12 cellular contexts compared by ENCODE assay signal in genomic region chr1:37557402-37557801, GRCh38. TPM values are rescaled to one million over a fixed set of nuclear protein-coding genes. Genes with fewer than 3 reads are reported as not detected.
DNase-seq lines count a peak whose midpoint lies in the region; ATAC-seq and TF ChIP-seq lines count a peak whose summit lies in the region.
"Had no signal": no experiment of that assay in that cellular context is flagged by ENCODE, and none has a peak within 500 bp of the region (broad histone marks: within the 10 kb centered on the region; RNA-seq: fewer than 3 reads in every experiment).

No MANE protein-coding gene starts in this region.

- peak overlapping the region; percentile 99 for H3K27ac Mint-ChIP-seq in neural crest cell (ENCODE audit: unreplicated experiment)
- H3K27ac Mint-ChIP-seq: stimulated activated naive CD8-positive, alpha-beta T cell treated with anti-CD3 and anti-CD28 coated beads, Interleukin-15, Interleukin-2, amounts not matched to agents 100 ng/mL and 50 ng/mL, for 24 hours had no signal

- peaks cover 12% of the 10 kb centered on the region for H3K36me3 Mint-ChIP-seq in neural crest cell (ENCODE audit: low read depth)

- peaks cover 17% of the 10 kb centered on the region for H3K79me2 ChIP-seq in fibroblast of lung (ENCODE audit: control insufficient read depth, insufficient read depth, low read length)

- H3K9me3 Mint-ChIP-seq in neural crest cell, result no peaks in the 10 kb centered on the region
- H3K9me3 Mint-ChIP-seq: stimulated activated naive CD8-positive, alpha-beta T cell treated with anti-CD3 and anti-CD28 coated beads, Interleukin-15, Interleukin-2, amounts not matched to agents 100 ng/mL and 50 ng/mL, for 24 hours had no signal

- H2AFZ ChIP-seq in fibroblast of lung (ENCODE audit: low read length), result peak overlapping the region; percentile 59

- no peak for TF ChIP-seq POLR2A in heart left ventricle (IDR thresholded peaks at IDR 0.05)
- no peak for TF ChIP-seq POLR2A in uterus (IDR thresholded peaks at IDR 0.05)

- DNase-seq in heart left ventricle (no peak), Right ventricle myocardium inferior (ENCODE audit: missing footprints) (no peak), fibroblast of lung (ENCODE audit: low read depth in 2 of 2) (no peak), neural crest cell (ENCODE audit: low read depth, low spot score) (no peak), uterus (no peak), NCI-H226 (no peak)
- no peak for DNase-seq in stimulated activated CD4-positive, alpha-beta T cell treated with anti-CD3 and anti-CD28 coated beads, Interleukin-15, amount 100 ng/mL, for 24 hours
- DNase-seq in stimulated activated naive CD4-positive, alpha-beta T cell treated with Interleukin-2 at 50 U/mL for 16 hours (lab: John Stamatoyannopoulos, UW), result no peak
- DNase-seq: MV-4-11 had no signal

- peaks cover 38% of the 10 kb centered on the region for H3K4me1 Mint-ChIP-seq in neural crest cell

- H3K36me3 ChIP-seq in heart left ventricle (peaks cover 0 to 11% (median 2%) of the 10 kb centered on the region in 9 donors), fibroblast of lung (ENCODE audit: control insufficient read depth, insufficient read depth, low read length) (peaks cover 5% of the 10 kb centered on the region), uterus (no peaks in the 10 kb centered on the region)

- no peaks in the 10 kb centered on the region for H3K27me3 Mint-ChIP-seq in neural crest cell (ENCODE audit: low read depth)
- H3K27me3 Mint-ChIP-seq: stimulated activated naive CD8-positive, alpha-beta T cell treated with anti-CD3 and anti-CD28 coated beads, Interleukin-15, Interleukin-2, amounts not matched to agents 100 ng/mL and 50 ng/mL, for 24 hours had no signal

- H3K4me2 ChIP-seq in fibroblast of lung (ENCODE audit: extremely low read depth, insufficient read depth, low read length), result peak overlapping the region; percentile 84

- H3K27me3 ChIP-seq in heart left ventricle (no peaks in the 10 kb centered on the region), fibroblast of lung (ENCODE audit: control insufficient read depth, insufficient read depth, low read length) (no peaks in the 10 kb centered on the region), uterus (no peaks in the 10 kb centered on the region)

- ATAC-seq in heart left ventricle (no peak), Right ventricle myocardium inferior (no peak)

- peak overlapping the region; percentile 97 for H3K4me3 Mint-ChIP-seq in neural crest cell
- H3K4me3 Mint-ChIP-seq: stimulated activated naive CD8-positive, alpha-beta T cell treated with anti-CD3 and anti-CD28 coated beads, Interleukin-15, Interleukin-2, amounts not matched to agents 100 ng/mL and 50 ng/mL, for 24 hours had no signal

- H3K27ac ChIP-seq in heart left ventricle (peak overlapping the region in 5 of 12 donors; percentile 28 to 75 (median 67)), fibroblast of lung (ENCODE audit: insufficient read depth, low read length) (peak overlapping the region; percentile 62), uterus (peak overlapping the region in 1 of 2 donors; percentile 79)

- TF ChIP-seq CTCF in heart left ventricle (IDR thresholded peaks at IDR 0.05) (no peak), fibroblast of lung (conservative IDR thresholded peaks at IDR 0.05 in 1 of 2, IDR thresholded peaks at IDR 0.05 in 1 of 2; ENCODE audit: low read depth in 1 of 2, low read length in 2 of 2) (no peak), neural crest cell (conservative IDR thresholded peaks at IDR 0.05) (no peak), uterus (IDR thresholded peaks at IDR 0.05) (no peak)

- H3K4me1 ChIP-seq in heart left ventricle (peaks cover 6 to 31% (median 23%) of the 10 kb centered on the region in 12 donors), fibroblast of lung (ENCODE audit: control insufficient read depth, extremely low read depth, insufficient read depth, low read length) (peaks cover 17% of the 10 kb centered on the region), uterus (peaks cover 3 to 8% of the 10 kb centered on the region in 2 donors)

- 71 to 89% (median 79%) methylated on average over 3 of the region's 3 CpGs for WGBS in heart left ventricle, 4 donors

- H4K20me1 ChIP-seq in fibroblast of lung (ENCODE audit: control insufficient read depth, extremely low read depth, insufficient read depth, low read length), result no peaks in the 10 kb centered on the region

- H3K9ac ChIP-seq in fibroblast of lung (ENCODE audit: insufficient read depth, low read length), result no peak overlapping the region

- H3K4me3 ChIP-seq in heart left ventricle, result peak overlapping the region in 7 of 12 donors; percentile 37 to 60 (median 43)
- peak overlapping the region; percentile 22 to 81 (median 46) for H3K4me3 ChIP-seq in fibroblast of lung (replicated peaks in 1 of 4; ENCODE audit: control extremely low read depth in 1 of 4, insufficient read depth in 1 of 4, low read depth in 3 of 4, low read length in 4 of 4)
- H3K4me3 ChIP-seq in uterus, result peak overlapping the region; percentile 34 to 36

- H3K9me3 ChIP-seq in heart left ventricle (no peaks in the 10 kb centered on the region), fibroblast of lung (ENCODE audit: control insufficient read depth, insufficient read depth, low read depth, low read length) (no peaks in the 10 kb centered on the region), uterus (no peaks in the 10 kb centered on the region)

- intact Hi-C loops in heart left ventricle (cut with DNase I) (loop anchor here in 1 of 10 donors (5.0 kb wide), 1 partner anchor 35 kb away; no protein-coding TSS in a partner anchor), Right ventricle myocardium inferior (cut with DNase I) (loop anchor here (10.0 kb wide), 1 partner anchor 83 kb away; the partner anchor contains the start of gene ZC3H12A), uterus (cut with DNase I; ENCODE audit: low total_unique reads) (no loop called here)

RNA-seq across cellular contexts. Expression of gene DNALI1, which starts 0.7 kb away (rescaled TPM):
- 10 to 100 TPM in 1 of 9 donors, 1 to 10 TPM in 8; 2.0 to 12.5 (median 3.3) TPM for total RNA-seq in heart left ventricle
- 1 to 10 TPM; 1.9 to 5.2 TPM for polyA plus RNA-seq in heart left ventricle
- total RNA-seq in Right ventricle myocardium inferior, result 6.1 TPM
- total RNA-seq in fibroblast of lung, result 3.6 and 5.0 TPM in 2 replicates
- 8.3 and 13.4 TPM in 2 replicates for polyA plus RNA-seq in fibroblast of lung
- 20.5 and 23.2 TPM in 2 replicates for polyA plus RNA-seq in fibroblast of lung (2012)
- 5.5 and 18.9 TPM in 2 replicates for polyA minus RNA-seq in fibroblast of lung (ENCODE audit: low replicate concordance)
- 28.6 and 30.6 TPM in 2 replicates for total RNA-seq in neural crest cell
- 10 to 100 TPM in 1 of 4 donors, 1 to 10 TPM in 2, under 1 TPM in 1; 0.26 to 13.9 (median 3.9) TPM for total RNA-seq in uterus
- total RNA-seq: G401, H4 had no signal

RNA-seq across cellular contexts. Expression of gene SNIP1, which starts 3.3 kb away (rescaled TPM):
- 10 to 100 TPM in 2 of 9 donors, 1 to 10 TPM in 7; 6.8 to 11.2 (median 9.0) TPM for total RNA-seq in heart left ventricle
- polyA plus RNA-seq in heart left ventricle, result 1 to 10 TPM; 3.0 to 6.9 TPM
- total RNA-seq in Right ventricle myocardium inferior, result 11.8 TPM
- 10.9 and 11.3 TPM in 2 replicates for total RNA-seq in fibroblast of lung
- polyA plus RNA-seq in fibroblast of lung, result 8.0 and 8.2 TPM in 2 replicates
- polyA plus RNA-seq in fibroblast of lung (2012), result 7.1 and 9.5 TPM in 2 replicates
- polyA minus RNA-seq in fibroblast of lung (ENCODE audit: low replicate concordance), result 3.5 and 4.5 TPM in 2 replicates
- total RNA-seq in neural crest cell, result 22.4 and 23.0 TPM in 2 replicates
- 10 to 100 TPM in 3 of 4 donors, 1 to 10 TPM in 1; 2.0 to 21.2 (median 16.9) TPM for total RNA-seq in uterus

RNA-seq across cellular contexts. Expression of gene GNL2, which starts 38.3 kb away (rescaled TPM):
- total RNA-seq in heart left ventricle (10 to 100 TPM; 19.4 to 29.7 (median 23.8) TPM), Right ventricle myocardium inferior (22.0 TPM), fibroblast of lung (56.0 and 73.3 TPM in 2 replicates), neural crest cell (73.1 and 76.6 TPM in 2 replicates), uterus (1,000 to 10,000 TPM in 1 of 4 donors, 10 to 100 TPM in 3; 15.9 to 1,081 (median 52.9) TPM)
- polyA plus RNA-seq in heart left ventricle (10 to 100 TPM; 39.0 to 76.7 TPM), fibroblast of lung (50.0 and 58.7 TPM in 2 replicates)
- 79.3 and 101 TPM in 2 replicates for polyA plus RNA-seq in fibroblast of lung (2012)
- polyA minus RNA-seq in fibroblast of lung (ENCODE audit: low replicate concordance), result 11.9 and 22.6 TPM in 2 replicates

RNA-seq across cellular contexts. Expression of gene MEAF6, which starts 42.8 kb away (rescaled TPM):
- total RNA-seq in heart left ventricle (10 to 100 TPM; 28.9 to 51.3 (median 39.6) TPM), Right ventricle myocardium inferior (35.9 TPM), fibroblast of lung (47.5 and 56.0 TPM in 2 replicates), neural crest cell (77.3 and 83.4 TPM in 2 replicates), uterus (100 to 1,000 TPM in 1 of 4 donors, 10 to 100 TPM in 3; 39.1 to 186 (median 69.1) TPM)
- polyA plus RNA-seq in heart left ventricle (10 to 100 TPM; 27.4 to 55.7 TPM), fibroblast of lung (49.4 and 76.4 TPM in 2 replicates)
- polyA plus RNA-seq in fibroblast of lung (2012), result 41.8 and 54.4 TPM in 2 replicates
- 7.5 and 8.1 TPM in 2 replicates for polyA minus RNA-seq in fibroblast of lung (ENCODE audit: low replicate concordance)
